In the genomic region with DNA sequence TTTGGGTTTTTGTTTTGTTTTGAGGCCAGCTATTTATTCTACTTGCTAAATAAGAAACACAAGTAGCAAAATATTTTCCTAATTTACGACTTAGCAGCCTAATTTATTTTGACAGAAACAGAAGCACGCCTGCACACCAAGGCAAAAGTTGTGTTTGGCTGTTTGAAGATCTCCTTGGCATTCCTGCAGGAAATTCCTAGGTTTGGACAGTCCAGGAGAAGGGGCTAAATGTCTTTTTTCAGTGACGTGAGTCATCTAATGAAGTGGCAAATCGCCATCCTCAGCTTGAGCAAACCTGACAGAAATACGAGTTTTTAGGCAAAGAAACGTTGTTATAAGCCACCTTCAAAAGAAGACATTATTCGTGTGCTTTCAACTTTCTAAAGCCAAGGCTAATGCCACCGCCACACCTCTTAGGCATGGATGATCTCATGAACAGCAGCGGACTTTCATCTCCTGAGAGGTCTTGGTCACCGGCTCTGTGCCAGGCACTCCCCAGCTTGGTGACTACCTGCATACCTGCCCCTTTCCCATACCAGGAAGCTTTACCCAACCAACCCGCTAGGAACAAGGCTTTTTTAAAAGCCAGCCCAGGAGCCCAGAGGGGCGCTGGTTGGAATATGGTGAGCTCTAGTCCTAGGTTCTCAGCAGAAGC, we compare ENCODE assay signal across 20 cellular contexts. TPM values are rescaled to one million over a fixed set of nuclear protein-coding genes. Genes with fewer than 3 reads are reported as not detected.
DNase-seq lines count a peak whose midpoint lies in the region; ATAC-seq and TF ChIP-seq lines count a peak whose summit lies in the region.
"Had no signal": no experiment of that assay in that cellular context is flagged by ENCODE, and none has a peak within 500 bp of the region (broad histone marks: within the 10 kb centered on the region; RNA-seq: fewer than 3 reads in every experiment).

No MANE protein-coding gene starts in this region.

- peaks cover 65% of the 10 kb centered on the region for H3K79me2 ChIP-seq in PC-3 (ENCODE audit: low read length)

- intact Hi-C loops in PC-3 (cut with micrococcal nuclease): no loop called here

- H3K4me1 ChIP-seq in PC-3 (ENCODE audit: insufficient read depth, low read length): peaks cover 30% of the 10 kb centered on the region
- H3K4me1 ChIP-seq in duodenal mucosa (ENCODE audit: control insufficient read depth in 1 of 2, insufficient read depth in 2 of 2, low read length in 2 of 2): peaks cover 23 to 70% of the 10 kb centered on the region in 2 donors
- H3K4me1 ChIP-seq in mucosa of stomach (ENCODE audit: control insufficient read depth, insufficient read depth, low read length): peaks cover 80% of the 10 kb centered on the region

- no peaks in the 10 kb centered on the region for H3K36me3 ChIP-seq in PC-3 (ENCODE audit: low read depth, low read length)
- H3K36me3 ChIP-seq in duodenal mucosa (ENCODE audit: control insufficient read depth in 1 of 2, insufficient read depth in 2 of 2, low read length in 2 of 2): no peaks in the 10 kb centered on the region
- no peaks in the 10 kb centered on the region for H3K36me3 ChIP-seq in mucosa of stomach (ENCODE audit: control insufficient read depth, insufficient read depth, low read length)
- H3K36me3 ChIP-seq: ascending aorta, esophagus squamous epithelium, vagina had no signal

- no TSS peak for BruUV-seq in PC-3 (replicated peaks; lab: Mats Ljungman, UMichigan)

- no peak overlapping the region for H3K4me3 ChIP-seq in PC-3 (ENCODE audit: low read length)
- peak overlapping the region in 1 of 2 donors; percentile 32 for H3K4me3 ChIP-seq in duodenal mucosa (ENCODE audit: low read depth in 1 of 2, low read length in 2 of 2)
- H3K4me3 ChIP-seq in mucosa of stomach (ENCODE audit: low read length): no peak overlapping the region
- H3K4me3 ChIP-seq: ascending aorta, esophagus squamous epithelium, PC-9, vagina had no signal

- DNase-seq in EL (peak; percentile 72), PC-3 (peak; percentile 37), hepatic stellate cell (ENCODE audit: low spot score) (no peak), anterior cingulate cortex (lab: John Stamatoyannopoulos, UW) (no peak), GM20000 (ENCODE audit: low spot score) (no peak)
- DNase-seq: activated CD4-positive, alpha-beta T cell treated with anti-CD3 and anti-CD28 coated beads for 48 hours; activated CD8-positive, alpha-beta memory T cell treated with anti-CD3 and anti-CD28 coated beads, Interleukin-2, amount 50 U/mL, for 48 hours; esophagus squamous epithelium; kidney glomerular epithelial cell; NCI-H1092; NCI-H774; occipital lobe; PC-9; right cardiac atrium; stimulated activated CD4-positive, alpha-beta T cell treated with anti-CD3 and anti-CD28 coated beads, Interleukin-2, amount 100 ng/mL, for 24 hours had no signal

- no peak for TF ChIP-seq CTCF in PC-3 (conservative IDR thresholded peaks at IDR 0.05; ENCODE audit: low read depth, low read length)
- TF ChIP-seq CTCF in GM20000 (IDR thresholded peaks at IDR 0.05; ENCODE audit: extremely low read depth, missing control alignments): no peak

- H3K9ac ChIP-seq in PC-3 (ENCODE audit: low read length): no peak overlapping the region
- H3K9ac ChIP-seq in duodenal mucosa (ENCODE audit: low read depth in 1 of 2, low read length in 2 of 2): peak overlapping the region; percentile 30 to 44
- H3K9ac ChIP-seq in mucosa of stomach (ENCODE audit: low read length): peak overlapping the region; percentile 49

- no peak overlapping the region for H3K27ac ChIP-seq in PC-3 (ENCODE audit: low read length)
- peak overlapping the region; percentile 79 for H3K27ac ChIP-seq in duodenal mucosa (ENCODE audit: low read depth, low read length)
- H3K27ac ChIP-seq: ascending aorta, PC-9, vagina had no signal

- H3F3A ChIP-seq in PC-3 (ENCODE audit: low read length, unreplicated experiment): peaks cover 4% of the 10 kb centered on the region

- ATAC-seq in PC-3 (no peak), HG03432 (IDR thresholded peaks at IDR 0.05; ENCODE audit: unreplicated experiment) (no peak)

- H3K4me2 ChIP-seq in PC-3 (ENCODE audit: low read length): no peak overlapping the region
- H3K4me2 ChIP-seq: PC-9 had no signal

- CTCF ChIA-PET in PC-3 (lab: Charles Lee): interaction anchor here (0.7 kb wide), 1 partner anchor 120 kb away, joined by 6 read pairs; no protein-coding TSS in a partner anchor

- no peaks in the 10 kb centered on the region for H4K20me1 ChIP-seq in PC-3 (ENCODE audit: low read length)

- H3K9me3 ChIP-seq in PC-3 (ENCODE audit: low read length): no peaks in the 10 kb centered on the region
- no peaks in the 10 kb centered on the region for H3K9me3 ChIP-seq in duodenal mucosa (ENCODE audit: control insufficient read depth in 1 of 2, low read length in 2 of 2)
- no peaks in the 10 kb centered on the region for H3K9me3 ChIP-seq in mucosa of stomach (ENCODE audit: control insufficient read depth, low read length)
- H3K9me3 ChIP-seq: ascending aorta, esophagus squamous epithelium, vagina had no signal

- no peak overlapping the region for H2AFZ ChIP-seq in PC-3 (ENCODE audit: low read length)
- H2AFZ ChIP-seq: PC-9 had no signal

- POLR2A ChIA-PET in PC-3 (lab: Charles Lee; ENCODE audit: unreplicated experiment): no interaction called here

- H3K27me3 ChIP-seq in PC-3 (ENCODE audit: low read length) (no peaks in the 10 kb centered on the region), duodenal mucosa (ENCODE audit: control insufficient read depth in 1 of 2, insufficient read depth in 2 of 2, low read length in 2 of 2) (no peaks in the 10 kb centered on the region), mucosa of stomach (ENCODE audit: control insufficient read depth, insufficient read depth, low read length) (no peaks in the 10 kb centered on the region)
- H3K27me3 ChIP-seq: ascending aorta, esophagus squamous epithelium, vagina had no signal

- H3K9me2 ChIP-seq in PC-3 (replicated peaks; ENCODE audit: low read length): no peaks in the 10 kb centered on the region

RNA-seq across cellular contexts. Expression of a gene that starts 30.9 kb away (rescaled TPM):
- 17.9 and 20.8 TPM in 2 replicates for total RNA-seq in PC-3 (2014; rRNA removed)

Comparison
In these comparisons a context has a peak if more than half of its experiments do, and no peak if none do; other contexts are left out.
1. DNase-seq: peak in EL (single experiment) and PC-3 (single experiment); none in hepatic stellate cell (single experiment), anterior cingulate cortex (0 of 58) and GM20000 (single experiment).